In genomic region chr7:51827641-51828040, GRCh38 we compare ENCODE assay signal across 15 cellular contexts.
A peak's percentile ranks its signal among the peaks of the same experiment; 100 is the strongest.
DNase-seq lines count a peak whose midpoint lies in the region; TF ChIP-seq lines count a peak whose summit lies in the region.
"Had no signal": no experiment of that assay in that cellular context is flagged by ENCODE, and none has a peak within 500 bp of the region (broad histone marks: within the 10 kb centered on the region; RNA-seq: fewer than 3 reads in every experiment).

No MANE protein-coding gene starts in this region.

- no peak for TF ChIP-seq CTCF in right atrium auricular region (IDR thresholded peaks at IDR 0.05)

- H3K36me3 ChIP-seq in right atrium auricular region = no peaks in the 10 kb centered on the region

- in situ Hi-C loops in G401 (cut with HindIII; ENCODE audit: low sequenced_read_pairs) = no loop called here

- no peak overlapping the region for H3K4me3 ChIP-seq in right atrium auricular region

- DNase-seq in COR-L47 (lab: John Stamatoyannopoulos, UW) = peak; percentile 53
- peak; percentile 14 to 43 for DNase-seq in NCI-H2081 (lab: John Stamatoyannopoulos, UW)
- peak; percentile 96 for DNase-seq in NCI-H748 (lab: John Stamatoyannopoulos, UW; ENCODE audit: unreplicated experiment)
- peak; percentile 91 for DNase-seq in left kidney (ENCODE audit: low read depth, low spot score)
- no peak for DNase-seq in right atrium auricular region (ENCODE audit: low spot score)
- DNase-seq in G401 (ENCODE audit: low spot score) = no peak
- no peak for DNase-seq in activated T-cell treated with anti-CD3 and anti-CD28 coated beads, Interleukin-2, amount 50 U/mL, for 1 hour
- DNase-seq: 8988T; ACHN; C1 segment of cervical spinal cord; CD4-positive, alpha-beta T cell; DMS53; HCEC 1CT; HFFc6 had no signal

- H3K27me3 ChIP-seq in right atrium auricular region = no peaks in the 10 kb centered on the region

- H3K4me1 ChIP-seq in right atrium auricular region = no peaks in the 10 kb centered on the region

- H3K27ac ChIP-seq in right atrium auricular region = no peak overlapping the region
- H3K27ac ChIP-seq: HL-60 had no signal

- peaks cover 0 to 21% of the 10 kb centered on the region in 2 donors for H3K9me3 ChIP-seq in right atrium auricular region

Comparison
In these comparisons a context has a peak if more than half of its experiments do, and no peak if none do; other contexts are left out.
1. DNase-seq: peak in COR-L47 (single experiment), NCI-H2081 (2 of 2), NCI-H748 (single experiment) and left kidney (single experiment); none in right atrium auricular region (single experiment), G401 (single experiment) and activated T-cell treated with anti-CD3 and anti-CD28 coated beads, Interleukin-2, amount 50 U/mL, for 1 hour (single experiment).